1 cellular context compared by ENCODE assay signal in the genomic region with DNA sequence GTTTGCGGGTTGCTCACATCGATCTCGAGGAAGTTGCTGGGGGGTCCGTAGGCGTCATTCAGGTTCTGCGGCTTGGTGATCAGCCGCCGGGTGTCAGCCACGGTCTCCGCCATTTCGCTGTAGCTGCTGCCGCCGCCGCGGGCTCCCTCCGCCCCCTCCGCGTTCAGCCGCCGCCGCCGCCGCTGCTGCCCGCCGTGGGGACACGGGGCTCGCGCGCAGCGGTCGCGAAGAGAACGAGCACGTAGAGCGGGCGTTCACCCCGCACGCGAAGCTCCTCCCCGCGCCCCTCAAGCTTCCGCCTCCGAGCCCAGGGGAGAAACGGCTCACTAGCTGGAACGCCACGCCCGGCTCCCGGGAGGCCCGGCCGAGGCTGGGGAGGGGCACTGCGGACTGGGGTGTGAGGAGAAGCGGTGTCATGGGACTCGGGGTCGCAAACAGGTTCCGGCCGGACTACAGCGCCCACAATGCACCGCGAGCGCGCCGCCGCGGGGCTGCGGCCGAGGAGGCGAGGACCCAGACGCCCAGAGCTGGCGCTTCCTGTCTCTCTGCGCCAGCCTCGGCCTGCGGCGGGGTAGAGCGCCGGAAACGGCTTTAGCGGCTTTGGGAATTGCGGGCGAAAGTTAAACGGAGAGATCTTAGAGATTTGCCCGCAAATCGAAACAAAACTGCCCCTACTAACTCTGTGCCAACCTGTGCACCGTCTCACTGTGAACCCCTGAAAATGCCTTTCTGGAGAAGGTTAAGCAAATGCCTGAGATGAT.
A peak's percentile ranks its signal among the peaks of the same experiment; 100 is the strongest.
TF ChIP-seq lines count a peak whose summit lies in the region.

A gene (minus strand): TSS at position 232 of the 761 bp plus-strand sequence. CDS start 119 bp downstream, at position 113.

TF ChIP-seq in H1, 55 proteins besides CTCF, POLR2A, EP300 and RAD21:
- TF ChIP-seq GABPA (IDR thresholded peaks at IDR 0.05; ENCODE audit: borderline replicate concordance, insufficient read depth, low read length) (peak; percentile 72; the same call in 1 of the 2 replicates), CREB1 (IDR thresholded peaks at IDR 0.05) (peak; percentile 34; the same call in 1 of the 2 replicates), RFX5 (IDR thresholded peaks at IDR 0.05; ENCODE audit: borderline replicate concordance, low read depth, low read length) (no peak), RBBP5 (IDR thresholded peaks at IDR 0.05; ENCODE audit: borderline replicate concordance, low read depth, low read length) (0 out of 2 replicates have a peak, but pooled peaks have one; percentile 81), RXRA (IDR thresholded peaks at IDR 0.05; ENCODE audit: insufficient read depth, low read depth, low read length) (no peak), HDAC6 (IDR thresholded peaks at IDR 0.05; ENCODE audit: low read depth, low read length) (no peak), CBX5 (IDR thresholded peaks at IDR 0.05; ENCODE audit: low read depth, low read length) (no peak), KDM4A (IDR thresholded peaks at IDR 0.05; ENCODE audit: low read depth, low read length, severe bottlenecking) (peak; percentile 85), CHD1 (IDR thresholded peaks at IDR 0.05; ENCODE audit: low read depth, low read length) (no peak), TCF12 (IDR thresholded peaks at IDR 0.05; ENCODE audit: low read depth, low read length) (0 out of 2 replicates have a peak, but pooled peaks have one; percentile 40), BACH1 (IDR thresholded peaks at IDR 0.05; ENCODE audit: low read length) (no peak), SRF (IDR thresholded peaks at IDR 0.05; ENCODE audit: low read depth, low read length) (no peak), TAF1 (IDR thresholded peaks at IDR 0.05; ENCODE audit: low read depth, low read length) (peak; percentile 87), RNF2 (IDR thresholded peaks at IDR 0.05; ENCODE audit: borderline replicate concordance, low read depth, low read length, missing control alignments, poor library complexity, severe bottlenecking) (no peak), POU5F1 (IDR thresholded peaks at IDR 0.05; ENCODE audit: low read depth, low read length) (no peak), SAP30 (IDR thresholded peaks at IDR 0.05; ENCODE audit: insufficient read depth, insufficient replicate concordance, low read length) (no peak), NANOG (IDR thresholded peaks at IDR 0.05; ENCODE audit: insufficient read depth, low read depth, low read length, poor library complexity, severe bottlenecking) (peak; percentile 28), KDM5A (IDR thresholded peaks at IDR 0.05; ENCODE audit: low read length) (no peak; the same call in 1 of the 2 replicates), BRCA1 (IDR thresholded peaks at IDR 0.05; ENCODE audit: low read depth, low read length) (no peak), CTBP2 (IDR thresholded peaks at IDR 0.05; ENCODE audit: borderline replicate concordance, insufficient read depth, insufficient read length, low read length) (no peak), CEBPB (IDR thresholded peaks at IDR 0.05; ENCODE audit: low read depth, low read length) (no peak), EGR1 (IDR thresholded peaks at IDR 0.05; ENCODE audit: borderline replicate concordance, low read depth, low read length) (no peak), SUZ12 (IDR thresholded peaks at IDR 0.05; ENCODE audit: low read length) (no peak), JUN (IDR thresholded peaks at IDR 0.05; ENCODE audit: low read depth, low read length) (no peak), JUND (IDR thresholded peaks at IDR 0.05; ENCODE audit: low read length) (no peak), HDAC2 (IDR thresholded peaks at IDR 0.05; ENCODE audit: borderline replicate concordance in 1 of 2, low read depth in 2 of 2, low read length in 2 of 2) (0 out of 4 replicates have a peak, but pooled peaks have one; percentile 23 to 36), POLR2AphosphoS5 (IDR thresholded peaks at IDR 0.05; ENCODE audit: low read depth, low read length) (no peak), TBP (IDR thresholded peaks at IDR 0.05; ENCODE audit: low read depth, low read length) (peak; percentile 82; the same call in 1 of the 2 replicates), CBX8 (IDR thresholded peaks at IDR 0.05; ENCODE audit: borderline replicate concordance, low read depth, low read length) (no peak), ZNF274 (IDR thresholded peaks at IDR 0.05; ENCODE audit: borderline replicate concordance, extremely low read depth, low read length) (no peak), CHD2 (IDR thresholded peaks at IDR 0.05; ENCODE audit: low read length) (no peak), GTF2F1 (IDR thresholded peaks at IDR 0.05; ENCODE audit: borderline replicate concordance, low read depth, low read length) (no peak), TEAD4 (IDR thresholded peaks at IDR 0.05; ENCODE audit: low read depth, low read length) (no peak), SP4 (IDR thresholded peaks at IDR 0.05; ENCODE audit: low read length) (no peak), FOSL1 (IDR thresholded peaks at IDR 0.05; ENCODE audit: insufficient read depth, low read depth, low read length) (no peak), MAFK (IDR thresholded peaks at IDR 0.05; ENCODE audit: low read depth, low read length) (no peak), NRF1 (IDR thresholded peaks at IDR 0.05; ENCODE audit: low read depth, low read length) (no peak), PHF8 (conservative IDR thresholded peaks at IDR 0.05; ENCODE audit: low read depth, low read length) (peak; percentile 76), SIX5 (IDR thresholded peaks at IDR 0.05; ENCODE audit: low read depth, low read length) (peak; percentile 47; the same call in 1 of the 2 replicates), SP1 (IDR thresholded peaks at IDR 0.05; ENCODE audit: low read depth, low read length) (no peak), EZH2 (IDR thresholded peaks at IDR 0.05; ENCODE audit: low read depth, low read length, severe bottlenecking) (no peak), KDM1A (IDR thresholded peaks at IDR 0.05; ENCODE audit: borderline replicate concordance, low read length) (no peak), YY1 (IDR thresholded peaks at IDR 0.05; ENCODE audit: low read depth, low read length) (peak; percentile 75; the same call in 1 of the 2 replicates), SP2 (IDR thresholded peaks at IDR 0.05; ENCODE audit: low read length) (no peak), SIN3A (conservative IDR thresholded peaks at IDR 0.05 in 1 of 2, IDR thresholded peaks at IDR 0.05 in 1 of 2; ENCODE audit: low read depth in 1 of 2, low read length in 2 of 2) (peak in 1 of 2 experiments; percentile 28; a peak in 1 of 4 replicates), TAF7 (optimal IDR thresholded peaks at IDR 0.05; ENCODE audit: borderline replicate concordance, low read depth, low read length) (peak; percentile 80), BCL11A (IDR thresholded peaks at IDR 0.05; ENCODE audit: low read depth in 2 of 2, low read length in 2 of 2) (no peak), ASH2L (IDR thresholded peaks at IDR 0.05; ENCODE audit: low read length) (peak; percentile 99), SIRT6 (IDR thresholded peaks at IDR 0.05; ENCODE audit: low read length) (no peak)
- TF ChIP-seq, protein P1, sequence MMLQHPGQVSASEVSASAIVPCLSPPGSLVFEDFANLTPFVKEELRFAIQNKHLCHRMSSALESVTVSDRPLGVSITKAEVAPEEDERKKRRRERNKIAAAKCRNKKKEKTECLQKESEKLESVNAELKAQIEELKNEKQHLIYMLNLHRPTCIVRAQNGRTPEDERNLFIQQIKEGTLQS (IDR thresholded peaks at IDR 0.05; ENCODE audit: insufficient read depth, low read depth, low read length), result no peak
- TF ChIP-seq, protein P2, sequence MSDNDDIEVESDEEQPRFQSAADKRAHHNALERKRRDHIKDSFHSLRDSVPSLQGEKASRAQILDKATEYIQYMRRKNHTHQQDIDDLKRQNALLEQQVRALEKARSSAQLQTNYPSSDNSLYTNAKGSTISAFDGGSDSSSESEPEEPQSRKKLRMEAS (IDR thresholded peaks at IDR 0.05), result peak; percentile 53
- TF ChIP-seq, protein P3, sequence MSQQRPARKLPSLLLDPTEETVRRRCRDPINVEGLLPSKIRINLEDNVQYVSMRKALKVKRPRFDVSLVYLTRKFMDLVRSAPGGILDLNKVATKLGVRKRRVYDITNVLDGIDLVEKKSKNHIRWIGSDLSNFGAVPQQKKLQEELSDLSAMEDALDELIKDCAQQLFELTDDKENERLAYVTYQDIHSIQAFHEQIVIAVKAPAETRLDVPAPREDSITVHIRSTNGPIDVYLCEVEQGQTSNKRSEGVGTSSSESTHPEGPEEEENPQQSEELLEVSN (IDR thresholded peaks at IDR 0.05), result no peak
- TF ChIP-seq, protein P4, sequence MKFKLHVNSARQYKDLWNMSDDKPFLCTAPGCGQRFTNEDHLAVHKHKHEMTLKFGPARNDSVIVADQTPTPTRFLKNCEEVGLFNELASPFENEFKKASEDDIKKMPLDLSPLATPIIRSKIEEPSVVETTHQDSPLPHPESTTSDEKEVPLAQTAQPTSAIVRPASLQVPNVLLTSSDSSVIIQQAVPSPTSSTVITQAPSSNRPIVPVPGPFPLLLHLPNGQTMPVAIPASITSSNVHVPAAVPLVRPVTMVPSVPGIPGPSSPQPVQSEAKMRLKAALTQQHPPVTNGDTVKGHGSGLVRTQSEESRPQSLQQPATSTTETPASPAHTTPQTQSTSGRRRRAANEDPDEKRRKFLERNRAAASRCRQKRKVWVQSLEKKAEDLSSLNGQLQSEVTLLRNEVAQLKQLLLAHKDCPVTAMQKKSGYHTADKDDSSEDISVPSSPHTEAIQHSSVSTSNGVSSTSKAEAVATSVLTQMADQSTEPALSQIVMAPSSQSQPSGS (IDR thresholded peaks at IDR 0.05; ENCODE audit: low read length), result no peak
- TF ChIP-seq, protein P5, sequence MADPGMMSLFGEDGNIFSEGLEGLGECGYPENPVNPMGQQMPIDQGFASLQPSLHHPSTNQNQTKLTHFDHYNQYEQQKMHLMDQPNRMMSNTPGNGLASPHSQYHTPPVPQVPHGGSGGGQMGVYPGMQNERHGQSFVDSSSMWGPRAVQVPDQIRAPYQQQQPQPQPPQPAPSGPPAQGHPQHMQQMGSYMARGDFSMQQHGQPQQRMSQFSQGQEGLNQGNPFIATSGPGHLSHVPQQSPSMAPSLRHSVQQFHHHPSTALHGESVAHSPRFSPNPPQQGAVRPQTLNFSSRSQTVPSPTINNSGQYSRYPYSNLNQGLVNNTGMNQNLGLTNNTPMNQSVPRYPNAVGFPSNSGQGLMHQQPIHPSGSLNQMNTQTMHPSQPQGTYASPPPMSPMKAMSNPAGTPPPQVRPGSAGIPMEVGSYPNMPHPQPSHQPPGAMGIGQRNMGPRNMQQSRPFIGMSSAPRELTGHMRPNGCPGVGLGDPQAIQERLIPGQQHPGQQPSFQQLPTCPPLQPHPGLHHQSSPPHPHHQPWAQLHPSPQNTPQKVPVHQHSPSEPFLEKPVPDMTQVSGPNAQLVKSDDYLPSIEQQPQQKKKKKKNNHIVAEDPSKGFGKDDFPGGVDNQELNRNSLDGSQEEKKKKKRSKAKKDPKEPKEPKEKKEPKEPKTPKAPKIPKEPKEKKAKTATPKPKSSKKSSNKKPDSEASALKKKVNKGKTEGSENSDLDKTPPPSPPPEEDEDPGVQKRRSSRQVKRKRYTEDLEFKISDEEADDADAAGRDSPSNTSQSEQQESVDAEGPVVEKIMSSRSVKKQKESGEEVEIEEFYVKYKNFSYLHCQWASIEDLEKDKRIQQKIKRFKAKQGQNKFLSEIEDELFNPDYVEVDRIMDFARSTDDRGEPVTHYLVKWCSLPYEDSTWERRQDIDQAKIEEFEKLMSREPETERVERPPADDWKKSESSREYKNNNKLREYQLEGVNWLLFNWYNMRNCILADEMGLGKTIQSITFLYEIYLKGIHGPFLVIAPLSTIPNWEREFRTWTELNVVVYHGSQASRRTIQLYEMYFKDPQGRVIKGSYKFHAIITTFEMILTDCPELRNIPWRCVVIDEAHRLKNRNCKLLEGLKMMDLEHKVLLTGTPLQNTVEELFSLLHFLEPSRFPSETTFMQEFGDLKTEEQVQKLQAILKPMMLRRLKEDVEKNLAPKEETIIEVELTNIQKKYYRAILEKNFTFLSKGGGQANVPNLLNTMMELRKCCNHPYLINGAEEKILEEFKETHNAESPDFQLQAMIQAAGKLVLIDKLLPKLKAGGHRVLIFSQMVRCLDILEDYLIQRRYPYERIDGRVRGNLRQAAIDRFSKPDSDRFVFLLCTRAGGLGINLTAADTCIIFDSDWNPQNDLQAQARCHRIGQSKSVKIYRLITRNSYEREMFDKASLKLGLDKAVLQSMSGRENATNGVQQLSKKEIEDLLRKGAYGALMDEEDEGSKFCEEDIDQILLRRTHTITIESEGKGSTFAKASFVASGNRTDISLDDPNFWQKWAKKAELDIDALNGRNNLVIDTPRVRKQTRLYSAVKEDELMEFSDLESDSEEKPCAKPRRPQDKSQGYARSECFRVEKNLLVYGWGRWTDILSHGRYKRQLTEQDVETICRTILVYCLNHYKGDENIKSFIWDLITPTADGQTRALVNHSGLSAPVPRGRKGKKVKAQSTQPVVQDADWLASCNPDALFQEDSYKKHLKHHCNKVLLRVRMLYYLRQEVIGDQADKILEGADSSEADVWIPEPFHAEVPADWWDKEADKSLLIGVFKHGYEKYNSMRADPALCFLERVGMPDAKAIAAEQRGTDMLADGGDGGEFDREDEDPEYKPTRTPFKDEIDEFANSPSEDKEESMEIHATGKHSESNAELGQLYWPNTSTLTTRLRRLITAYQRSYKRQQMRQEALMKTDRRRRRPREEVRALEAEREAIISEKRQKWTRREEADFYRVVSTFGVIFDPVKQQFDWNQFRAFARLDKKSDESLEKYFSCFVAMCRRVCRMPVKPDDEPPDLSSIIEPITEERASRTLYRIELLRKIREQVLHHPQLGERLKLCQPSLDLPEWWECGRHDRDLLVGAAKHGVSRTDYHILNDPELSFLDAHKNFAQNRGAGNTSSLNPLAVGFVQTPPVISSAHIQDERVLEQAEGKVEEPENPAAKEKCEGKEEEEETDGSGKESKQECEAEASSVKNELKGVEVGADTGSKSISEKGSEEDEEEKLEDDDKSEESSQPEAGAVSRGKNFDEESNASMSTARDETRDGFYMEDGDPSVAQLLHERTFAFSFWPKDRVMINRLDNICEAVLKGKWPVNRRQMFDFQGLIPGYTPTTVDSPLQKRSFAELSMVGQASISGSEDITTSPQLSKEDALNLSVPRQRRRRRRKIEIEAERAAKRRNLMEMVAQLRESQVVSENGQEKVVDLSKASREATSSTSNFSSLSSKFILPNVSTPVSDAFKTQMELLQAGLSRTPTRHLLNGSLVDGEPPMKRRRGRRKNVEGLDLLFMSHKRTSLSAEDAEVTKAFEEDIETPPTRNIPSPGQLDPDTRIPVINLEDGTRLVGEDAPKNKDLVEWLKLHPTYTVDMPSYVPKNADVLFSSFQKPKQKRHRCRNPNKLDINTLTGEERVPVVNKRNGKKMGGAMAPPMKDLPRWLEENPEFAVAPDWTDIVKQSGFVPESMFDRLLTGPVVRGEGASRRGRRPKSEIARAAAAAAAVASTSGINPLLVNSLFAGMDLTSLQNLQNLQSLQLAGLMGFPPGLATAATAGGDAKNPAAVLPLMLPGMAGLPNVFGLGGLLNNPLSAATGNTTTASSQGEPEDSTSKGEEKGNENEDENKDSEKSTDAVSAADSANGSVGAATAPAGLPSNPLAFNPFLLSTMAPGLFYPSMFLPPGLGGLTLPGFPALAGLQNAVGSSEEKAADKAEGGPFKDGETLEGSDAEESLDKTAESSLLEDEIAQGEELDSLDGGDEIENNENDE (IDR thresholded peaks at IDR 0.05; ENCODE audit: insufficient replicate concordance, low read length), result no peak
- TF ChIP-seq, protein P6, sequence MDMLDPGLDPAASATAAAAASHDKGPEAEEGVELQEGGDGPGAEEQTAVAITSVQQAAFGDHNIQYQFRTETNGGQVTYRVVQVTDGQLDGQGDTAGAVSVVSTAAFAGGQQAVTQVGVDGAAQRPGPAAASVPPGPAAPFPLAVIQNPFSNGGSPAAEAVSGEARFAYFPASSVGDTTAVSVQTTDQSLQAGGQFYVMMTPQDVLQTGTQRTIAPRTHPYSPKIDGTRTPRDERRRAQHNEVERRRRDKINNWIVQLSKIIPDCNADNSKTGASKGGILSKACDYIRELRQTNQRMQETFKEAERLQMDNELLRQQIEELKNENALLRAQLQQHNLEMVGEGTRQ (IDR thresholded peaks at IDR 0.05; ENCODE audit: low read length), result no peak
